1 cellular context compared by ENCODE assay signal in genomic region chr5:142153674-142154448, GRCh38.
TF ChIP-seq lines count a peak whose summit lies in the region.

No MANE protein-coding gene starts in this region.

TF ChIP-seq in HepG2, 621 proteins besides CTCF, POLR2A, EP300 and RAD21 (continued from another document):
- 0 out of 2 replicates have a peak, but pooled peaks have one; percentile 10 for TF ChIP-seq HNF4G (IDR thresholded peaks at IDR 0.05; ENCODE audit: borderline replicate concordance, low read depth, low read length)
- no peak for TF ChIP-seq HNF4G (CRISPR knock-in tag; IDR thresholded peaks at IDR 0.05; ENCODE audit: borderline replicate concordance, low read depth)
- TF ChIP-seq ZNF691 (CRISPR knock-in tag; IDR thresholded peaks at IDR 0.05; ENCODE audit: borderline replicate concordance, low read depth), result no peak
- peak; percentile 40; the same call in 1 of the 2 replicates for TF ChIP-seq GATAD2A (CRISPR knock-in tag; IDR thresholded peaks at IDR 0.05)
- no peak for TF ChIP-seq PRDM4 (CRISPR knock-in tag; IDR thresholded peaks at IDR 0.05; ENCODE audit: borderline replicate concordance)
- peak; percentile 76 for TF ChIP-seq GFI1 (CRISPR knock-in tag; IDR thresholded peaks at IDR 0.05; ENCODE audit: borderline replicate concordance)
- peak; percentile 41; the same call in 1 of the 2 replicates for TF ChIP-seq FOXA3 (CRISPR knock-in tag; IDR thresholded peaks at IDR 0.05)
- TF ChIP-seq HNF4A (CRISPR knock-in tag; IDR thresholded peaks at IDR 0.05), result peak; percentile 67
- TF ChIP-seq ARNT2 (CRISPR knock-in tag; IDR thresholded peaks at IDR 0.05; ENCODE audit: low read depth), result no peak
- no peak for TF ChIP-seq PHF8 (CRISPR knock-in tag; IDR thresholded peaks at IDR 0.05)
- no peak for TF ChIP-seq NONO (IDR thresholded peaks at IDR 0.05)
- TF ChIP-seq NONO (CRISPR knock-in tag; conservative IDR thresholded peaks at IDR 0.05), result no peak
